In genomic region chr3:88151358-88151757, GRCh38 we compare ENCODE assay signal across 8 cellular contexts. TPM values are rescaled to one million over a fixed set of nuclear protein-coding genes. Genes with fewer than 3 reads are reported as not detected.
A peak's percentile ranks its signal among the peaks of the same experiment; 100 is the strongest.
DNase-seq lines count a peak whose midpoint lies in the region; ATAC-seq, FAIRE-seq and TF ChIP-seq lines count a peak whose summit lies in the region.

No MANE protein-coding gene starts in this region.

- H3K4me3 ChIP-seq in PC-3 (ENCODE audit: low read length) (peak overlapping the region; percentile 90), epithelial cell of proximal tubule (ENCODE audit: low read depth, low read length) (peak overlapping the region; percentile 99)

- CTCF ChIA-PET in PC-3 (lab: Charles Lee) = no interaction called here

- no TSS peak for BruUV-seq in PC-3 (replicated peaks; lab: Mats Ljungman, UMichigan)

- H2AFZ ChIP-seq in PC-3 (ENCODE audit: low read length) = no peak overlapping the region

- peak; percentile 52 for FAIRE-seq in GM12891 (lab: Jason Lieb, UNC)

- peaks cover 17% of the 10 kb centered on the region; the same call in 1 of the 2 replicates for H3K4me1 ChIP-seq in PC-3 (ENCODE audit: insufficient read depth, low read length)

- H3K79me2 ChIP-seq in PC-3 (ENCODE audit: low read length) = peaks cover 83% of the 10 kb centered on the region

- POLR2A ChIA-PET in PC-3 (lab: Charles Lee; ENCODE audit: unreplicated experiment) = no interaction called here

- no peaks in the 10 kb centered on the region for H3K9me3 ChIP-seq in PC-3 (ENCODE audit: low read length)

- H3K9me2 ChIP-seq in PC-3 (replicated peaks; ENCODE audit: low read length) = no peaks in the 10 kb centered on the region

- no peak for ATAC-seq in PC-3
- no peak for ATAC-seq in GM21737 (IDR thresholded peaks at IDR 0.05; ENCODE audit: unreplicated experiment)
- ATAC-seq in HG02981 (IDR thresholded peaks at IDR 0.05; ENCODE audit: unreplicated experiment) = no peak

- peaks cover 20% of the 10 kb centered on the region for H3K36me3 ChIP-seq in PC-3 (ENCODE audit: low read depth, low read length)

- H3K27me3 ChIP-seq in PC-3 (ENCODE audit: low read length) = no peaks in the 10 kb centered on the region

- no peaks in the 10 kb centered on the region for H3F3A ChIP-seq in PC-3 (ENCODE audit: low read length, unreplicated experiment)

- intact Hi-C loops in PC-3 (cut with micrococcal nuclease) = no loop called here

- H4K20me1 ChIP-seq in PC-3 (ENCODE audit: low read length) = no peaks in the 10 kb centered on the region

- H3K27ac ChIP-seq in PC-3 (ENCODE audit: low read length) = no peak overlapping the region

- DNase-seq in GM12891 (ENCODE audit: insufficient read length, low spot score) = no peak
- peak; percentile 24 for DNase-seq in PC-3
- no peak for DNase-seq in epithelial cell of proximal tubule (ENCODE audit: low read depth)
- peak; percentile 19 for DNase-seq in renal cortical epithelial cell (ENCODE audit: low read depth)
- DNase-seq in AG08395 (ENCODE audit: low spot score) = no peak
- DNase-seq in occipital lobe (lab: John Stamatoyannopoulos, UW) = no peak

- TF ChIP-seq CTCF in PC-3 (conservative IDR thresholded peaks at IDR 0.05; ENCODE audit: low read depth, low read length) (no peak), epithelial cell of proximal tubule (conservative IDR thresholded peaks at IDR 0.05; ENCODE audit: low read depth, low read length) (no peak)

- H3K9ac ChIP-seq in PC-3 (ENCODE audit: low read length) = peak overlapping the region; percentile 92; the same call in 1 of the 2 replicates

- no peak for TF ChIP-seq POLR2A in GM12891 (IDR thresholded peaks at IDR 0.05; ENCODE audit: low read depth, low read length)

- H3K4me2 ChIP-seq in PC-3 (ENCODE audit: low read length) = peak overlapping the region; percentile 82

TF ChIP-seq in GM12891, 5 proteins besides CTCF, POLR2A, EP300 and RAD21:
- no peak for TF ChIP-seq POLR2AphosphoS5 (IDR thresholded peaks at IDR 0.05; ENCODE audit: low read depth, low read length)
- no peak for TF ChIP-seq TAF1 (IDR thresholded peaks at IDR 0.05; ENCODE audit: low read depth, low read length)
TF ChIP-seq in GM12891: peak in this region for 0.

RNA-seq across cellular contexts. Expression of gene C3orf38, which starts 1.6 kb away (rescaled TPM):
- 20.7 TPM for polyA plus RNA-seq in GM12891 (2012; ENCODE audit: low read depth, missing spikeins)
- total RNA-seq in PC-3 (2014; rRNA removed) = 15.7 and 24.3 TPM in 2 replicates
- 15.3 and 16.5 TPM in 2 replicates for total RNA-seq in epithelial cell of proximal tubule
- total RNA-seq in renal cortical epithelial cell = 26.7 and 35.3 TPM in 2 replicates
- total RNA-seq in occipital lobe = 66.6 TPM

Comparison
In these comparisons a context has a peak if more than half of its experiments do, and no peak if none do; other contexts are left out.
1. DNase-seq: peak in PC-3 (single experiment) and renal cortical epithelial cell (single experiment); none in GM12891 (single experiment), epithelial cell of proximal tubule (single experiment), AG08395 (single experiment) and occipital lobe (single experiment).